2 cellular contexts compared by ENCODE assay signal in genomic region chr15:34849364-34849959, GRCh38.
TF ChIP-seq lines count a peak whose summit lies in the region.

No MANE protein-coding gene starts in this region.

TF ChIP-seq in K562, 482 proteins besides CTCF, POLR2A, EP300 and RAD21:
- TF ChIP-seq ZNF143 (CRISPR knock-in tag; IDR thresholded peaks at IDR 0.05) (no peak), ZNF124 (CRISPR knock-in tag; IDR thresholded peaks at IDR 0.05) (no peak), NFE2 (IDR thresholded peaks at IDR 0.05; ENCODE audit: low read depth) (no peak), NFIX (CRISPR knock-in tag; IDR thresholded peaks at IDR 0.05; ENCODE audit: low read depth) (no peak), CCNT2 (IDR thresholded peaks at IDR 0.05; ENCODE audit: borderline replicate concordance, extremely low read depth, insufficient read length, low read depth, low read length) (no peak), ETV1 (tag; conservative IDR thresholded peaks at IDR 0.05; ENCODE audit: low read depth) (no peak), CEBPG (CRISPR knock-in tag; IDR thresholded peaks at IDR 0.05) (no peak), CEBPG (tag; conservative IDR thresholded peaks at IDR 0.05 in 1 of 2, IDR thresholded peaks at IDR 0.05 in 1 of 2) (no peak), PTRF (tag; IDR thresholded peaks at IDR 0.05) (no peak), PREB (CRISPR knock-in tag; IDR thresholded peaks at IDR 0.05) (no peak), ADNP (tag; IDR thresholded peaks at IDR 0.05) (no peak), MYBL2 (IDR thresholded peaks at IDR 0.05; ENCODE audit: low read depth) (no peak), MYBL2 (CRISPR knock-in tag; IDR thresholded peaks at IDR 0.05; ENCODE audit: borderline replicate concordance) (no peak), MAFK (IDR thresholded peaks at IDR 0.05; ENCODE audit: low read length) (no peak), FIP1L1 (IDR thresholded peaks at IDR 0.05; ENCODE audit: low read depth, low read length, poor library complexity, severe bottlenecking) (no peak), MTA2 (IDR thresholded peaks at IDR 0.05; ENCODE audit: low read depth) (no peak), CREB1 (IDR thresholded peaks at IDR 0.05) (no peak), CREB1 (CRISPR knock-in tag; IDR thresholded peaks at IDR 0.05) (no peak), DEAF1 (CRISPR knock-in tag; IDR thresholded peaks at IDR 0.05) (no peak)
- TF ChIP-seq, protein P1, sequence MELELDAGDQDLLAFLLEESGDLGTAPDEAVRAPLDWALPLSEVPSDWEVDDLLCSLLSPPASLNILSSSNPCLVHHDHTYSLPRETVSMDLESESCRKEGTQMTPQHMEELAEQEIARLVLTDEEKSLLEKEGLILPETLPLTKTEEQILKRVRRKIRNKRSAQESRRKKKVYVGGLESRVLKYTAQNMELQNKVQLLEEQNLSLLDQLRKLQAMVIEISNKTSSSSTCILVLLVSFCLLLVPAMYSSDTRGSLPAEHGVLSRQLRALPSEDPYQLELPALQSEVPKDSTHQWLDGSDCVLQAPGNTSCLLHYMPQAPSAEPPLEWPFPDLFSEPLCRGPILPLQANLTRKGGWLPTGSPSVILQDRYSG (tag; conservative IDR thresholded peaks at IDR 0.05; ENCODE audit: low read depth): no peak

TF ChIP-seq in endothelial cell of umbilical vein, 7 proteins besides CTCF, POLR2A, EP300 and RAD21:
- no peak for TF ChIP-seq JUN (IDR thresholded peaks at IDR 0.05; ENCODE audit: borderline replicate concordance, insufficient read depth, insufficient read length, low read depth)
- no peak for TF ChIP-seq EZH2 (IDR thresholded peaks at IDR 0.05; ENCODE audit: borderline replicate concordance, low read depth, low read length, severe bottlenecking)
- TF ChIP-seq FOS (IDR thresholded peaks at IDR 0.05; ENCODE audit: borderline replicate concordance, insufficient read depth, low read length): no peak
- no peak for TF ChIP-seq POLR2AphosphoS5 (IDR thresholded peaks at IDR 0.05; ENCODE audit: insufficient read depth, low read depth, low read length)
- TF ChIP-seq GATA2 (IDR thresholded peaks at IDR 0.05; ENCODE audit: insufficient read depth, insufficient read length, low read depth, low read length): no peak
- TF ChIP-seq, protein P2, sequence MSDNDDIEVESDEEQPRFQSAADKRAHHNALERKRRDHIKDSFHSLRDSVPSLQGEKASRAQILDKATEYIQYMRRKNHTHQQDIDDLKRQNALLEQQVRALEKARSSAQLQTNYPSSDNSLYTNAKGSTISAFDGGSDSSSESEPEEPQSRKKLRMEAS (IDR thresholded peaks at IDR 0.05; ENCODE audit: insufficient read depth, insufficient read length): no peak
